Comparison of ENCODE assay signal across 27 cellular contexts in the genomic region with DNA sequence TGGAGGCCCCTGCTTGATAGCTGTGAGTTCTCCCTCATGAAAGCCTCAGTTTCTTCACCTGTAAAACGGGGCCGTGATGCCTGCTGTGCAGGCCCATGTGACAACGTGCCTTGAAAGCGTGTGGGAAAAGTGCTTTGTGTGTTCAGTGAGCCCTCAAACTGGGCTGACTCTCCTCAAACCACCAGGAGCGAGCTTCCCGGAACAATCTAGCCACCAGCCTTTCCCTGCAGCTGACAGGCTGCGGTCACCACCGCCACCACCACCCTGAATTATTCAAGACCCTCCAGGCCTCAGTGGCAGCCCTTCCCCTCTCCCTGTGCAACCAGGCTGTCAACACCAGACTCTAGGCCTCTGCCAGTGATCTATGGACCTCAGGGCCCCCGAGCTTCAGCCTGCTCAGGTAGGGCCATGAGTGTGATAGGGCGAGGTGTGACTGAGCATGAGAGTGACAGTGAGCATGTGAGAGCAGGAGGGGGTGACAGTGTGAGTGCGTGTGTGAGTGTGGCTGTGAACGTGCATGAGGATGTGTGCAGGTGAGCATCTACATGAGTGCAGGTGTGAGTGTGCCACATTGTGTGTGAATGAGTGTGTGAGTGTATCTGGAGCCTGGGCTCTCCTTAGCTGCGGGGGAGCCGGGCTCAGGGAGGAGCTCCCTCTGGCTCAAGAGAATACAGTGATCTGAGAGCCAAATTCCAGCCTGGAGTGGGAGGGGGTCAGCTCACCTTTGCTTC. TPM values are rescaled to one million over a fixed set of nuclear protein-coding genes. Genes with fewer than 3 reads are reported as not detected.
A peak's percentile ranks its signal among the peaks of the same experiment; 100 is the strongest.
DNase-seq lines count a peak whose midpoint lies in the region; ATAC-seq and TF ChIP-seq lines count a peak whose summit lies in the region.
"Had no signal": no experiment of that assay in that cellular context is flagged by ENCODE, and none has a peak within 500 bp of the region (broad histone marks: within the 10 kb centered on the region; RNA-seq: fewer than 3 reads in every experiment).

No MANE protein-coding gene starts in this region.

- no peaks in the 10 kb centered on the region for H3K36me3 ChIP-seq in BLaER1 treated with 17β-estradiol and CSF1 and Interleukin-3, amounts not matched to agents 10 nM and 100 nM
- H3K36me3 ChIP-seq in WERI-Rb-1: no peaks in the 10 kb centered on the region
- H3K36me3 ChIP-seq: gastroesophageal sphincter, HAP-1, prostate gland, tibial nerve had no signal

- H3K4me1 Mint-ChIP-seq in CD14-positive monocyte: peaks cover 16% of the 10 kb centered on the region

- H3K4me1 ChIP-seq in BLaER1 treated with 17β-estradiol and CSF1 and Interleukin-3, amounts not matched to agents 10 nM and 100 nM: peaks cover 67 to 99% (median 95%) of the 10 kb centered on the region in 10 experiments

- TF ChIP-seq CTCF in WERI-Rb-1 (IDR thresholded peaks at IDR 0.05; ENCODE audit: low read depth, low read length) (no peak), CD14-positive monocyte (IDR thresholded peaks at IDR 0.05) (no peak)

- peak overlapping the region in 2 of 10 experiments; percentile 16 to 19; a peak in 2 of 20 replicates for H3K4me3 ChIP-seq in BLaER1 treated with 17β-estradiol and CSF1 and Interleukin-3, amounts not matched to agents 10 nM and 100 nM
- no peak overlapping the region for H3K4me3 ChIP-seq in WERI-Rb-1 (ENCODE audit: low read depth, low read length)
- H3K4me3 ChIP-seq: A549, body of pancreas, gastroesophageal sphincter, HAP-1, prostate gland, skin epidermis, tibial nerve had no signal

- no peak overlapping the region for H3K4me3 Mint-ChIP-seq in CD14-positive monocyte
- H3K4me3 Mint-ChIP-seq: activated naive CD8-positive, alpha-beta T cell treated with anti-CD3 and anti-CD28 coated beads, Interleukin-2, amount 10 ng/mL, durations not matched to agents 7 days and 5 days; natural killer cell; WTC11 had no signal

- no peaks in the 10 kb centered on the region for H3K9me3 ChIP-seq in BLaER1 treated with 17β-estradiol and CSF1 and Interleukin-3, amounts not matched to agents 10 nM and 100 nM (replicated peaks in 1 of 11)
- H3K9me3 ChIP-seq in WERI-Rb-1 (ENCODE audit: severe bottlenecking): no peaks in the 10 kb centered on the region
- H3K9me3 ChIP-seq: A549, body of pancreas, gastroesophageal sphincter, HAP-1, prostate gland, tibial nerve had no signal

- H3K4me2 ChIP-seq in BLaER1 treated with 17β-estradiol and CSF1 and Interleukin-3, amounts not matched to agents 10 nM and 100 nM: peak overlapping the region; percentile 78 to 100 (median 97)
- H3K4me2 ChIP-seq: A549 had no signal

- DNase-seq in WERI-Rb-1 (no peak), iPS-NIHi7 (ENCODE audit: extremely low spot score) (peak; percentile 62), retina (peak; percentile 49), CD14-positive monocyte (ENCODE audit: low spot score) (no peak)
- DNase-seq: activated CD4-positive, alpha-beta T cell treated with anti-CD3 and anti-CD28 coated beads, Interleukin-2, amount 50 U/mL, for 48 hours; activated effector memory CD4-positive, alpha-beta T cell treated with Interleukin-2 at 50 U/mL for 16 hours; activated naive CD8-positive, alpha-beta T cell treated with anti-CD3 and anti-CD28 coated beads, Interleukin-2, amount 10 ng/mL, durations not matched to agents 7 days and 5 days; body of pancreas; EL; KG1; natural killer cell; NCI-H146; NCI-H2171 treated with DMSO at 0.1 percent for 48 hours; NCI-H526 treated with DMSO at 0.1 percent for 48 hours; stimulated activated CD4-positive, alpha-beta T cell treated with anti-CD3 and anti-CD28 coated beads, Interleukin-1b, Interleukin-23, amount 100 ng/mL, for 48 hours had no signal

- intact Hi-C loops in CD14-positive monocyte (cut with micrococcal nuclease): no loop called here

- peaks cover 0 to 13% (median 9%) of the 10 kb centered on the region in 7 donors for H3K9me3 Mint-ChIP-seq in CD14-positive monocyte
- H3K9me3 Mint-ChIP-seq: activated naive CD8-positive, alpha-beta T cell treated with anti-CD3 and anti-CD28 coated beads, Interleukin-2, amount 10 ng/mL, durations not matched to agents 7 days and 5 days; natural killer cell; WTC11 had no signal

- peak overlapping the region in 8 of 11 experiments; percentile 2 to 80 (median 48); a peak in 11 of 22 replicates for H3K9ac ChIP-seq in BLaER1 treated with 17β-estradiol and CSF1 and Interleukin-3, amounts not matched to agents 10 nM and 100 nM

- H3K27me3 ChIP-seq in BLaER1 treated with 17β-estradiol and CSF1 and Interleukin-3, amounts not matched to agents 10 nM and 100 nM: peaks cover 0 to 28% (median 0%) of the 10 kb centered on the region in 11 experiments; a peak in 7 of 22 replicates
- H3K27me3 ChIP-seq in WERI-Rb-1 (ENCODE audit: insufficient read depth, low read depth, severe bottlenecking): no peaks in the 10 kb centered on the region
- H3K27me3 ChIP-seq: tibial nerve had no signal

- H3K27ac ChIP-seq in BLaER1 treated with 17β-estradiol and CSF1 and Interleukin-3, amounts not matched to agents 10 nM and 100 nM: peak overlapping the region in 7 of 11 experiments; percentile 6 to 88 (median 85); a peak in 12 of 22 replicates
- peak overlapping the region; percentile 99 for H3K27ac ChIP-seq in WERI-Rb-1
- H3K27ac ChIP-seq: body of pancreas, gastroesophageal sphincter, prostate gland, skin epidermis had no signal

- H4K20me1 ChIP-seq in BLaER1 treated with 17β-estradiol and CSF1 and Interleukin-3, amounts not matched to agents 10 nM and 100 nM: peaks cover 0 to 34% (median 0%) of the 10 kb centered on the region in 11 experiments; a peak in 2 of 22 replicates

- peaks cover 35 to 41% (median 37%) of the 10 kb centered on the region in 3 donors for H3K27me3 Mint-ChIP-seq in CD14-positive monocyte (ENCODE audit: low read depth in 3 of 3)

- ATAC-seq in GM21528 (IDR thresholded peaks at IDR 0.05; ENCODE audit: low FRiP score, unreplicated experiment) (no peak), GM19463 (IDR thresholded peaks at IDR 0.05; ENCODE audit: unreplicated experiment) (no peak), GM21360 (IDR thresholded peaks at IDR 0.05; ENCODE audit: unreplicated experiment) (no peak)
- ATAC-seq: A549, body of pancreas, gastroesophageal sphincter, natural killer cell, SK-N-SH treated with all-trans-retinoic acid at 6 μM for 48 hours, WTC11 had no signal

- peaks cover 7% of the 10 kb centered on the region in 2 donors for H3K36me3 Mint-ChIP-seq in CD14-positive monocyte
- H3K36me3 Mint-ChIP-seq: activated naive CD8-positive, alpha-beta T cell treated with anti-CD3 and anti-CD28 coated beads, Interleukin-2, amount 10 ng/mL, durations not matched to agents 7 days and 5 days; natural killer cell; WTC11 had no signal

- H3K27ac Mint-ChIP-seq in CD14-positive monocyte: no peak overlapping the region
- H3K27ac Mint-ChIP-seq: activated naive CD8-positive, alpha-beta T cell treated with anti-CD3 and anti-CD28 coated beads, Interleukin-2, amount 10 ng/mL, durations not matched to agents 7 days and 5 days; WTC11 had no signal

RNA-seq across cellular contexts. Expression of a gene that starts 53.3 kb away (rescaled TPM):
- not detected for polyA plus RNA-seq in CD14-positive monocyte

Comparison
In these comparisons a context has a peak if more than half of its experiments do, and no peak if none do; other contexts are left out.
1. DNase-seq: peak in iPS-NIHi7 (single experiment) and retina (single experiment); none in WERI-Rb-1 (single experiment) and CD14-positive monocyte (single experiment).